ENCODE assay signal across 18 cellular contexts in genomic region chrX:152917969-152918579, GRCh38. TPM values are rescaled to one million over a fixed set of nuclear protein-coding genes. Genes with fewer than 3 reads are reported as not detected.
DNase-seq lines count a peak whose midpoint lies in the region; FAIRE-seq and TF ChIP-seq lines count a peak whose summit lies in the region.
"Had no signal": no experiment of that assay in that cellular context is flagged by ENCODE, and none has a peak within 500 bp of the region (broad histone marks: within the 10 kb centered on the region; RNA-seq: fewer than 3 reads in every experiment).

No MANE protein-coding gene starts in this region.

- POLR2A ChIA-PET in endothelial cell of umbilical vein (lab: Charles Lee): no interaction called here

- FAIRE-seq in endothelial cell of umbilical vein (lab: Jason Lieb, UNC): peak; percentile 24
- FAIRE-seq: A204.1, GM12891 had no signal

- no peak overlapping the region for H3K23ac ChIP-seq in neuronal stem cell (ENCODE audit: low read depth, low read length, poor library complexity)

- no TSS peak for BruUV-seq in endothelial cell of umbilical vein (replicated peaks; lab: Mats Ljungman, UMichigan)

- H3K27ac Mint-ChIP-seq in CD14-positive monocyte: peak overlapping the region; percentile 80 to 93 (median 89)

- H3K27ac ChIP-seq in Karpas-422 (ENCODE audit: low read length) (no peak overlapping the region), endothelial cell of umbilical vein (ENCODE audit: insufficient read depth, low read depth, low read length) (no peak overlapping the region), neuronal stem cell (replicated peaks; ENCODE audit: low read length) (no peak overlapping the region)
- H3K27ac ChIP-seq: GM23248 had no signal

- H3K18ac ChIP-seq in neuronal stem cell (ENCODE audit: low read length): no peak overlapping the region

- H3K9me3 ChIP-seq in Karpas-422 (ENCODE audit: low read length) (no peaks in the 10 kb centered on the region), endothelial cell of umbilical vein (replicated peaks; ENCODE audit: control insufficient read depth, insufficient read depth, low read length) (no peaks in the 10 kb centered on the region), neuronal stem cell (replicated peaks in 1 of 2; ENCODE audit: control insufficient read depth in 2 of 2, insufficient read depth in 1 of 2, low read depth in 1 of 2, low read length in 2 of 2) (no peaks in the 10 kb centered on the region)
- H3K9me3 ChIP-seq: Caco-2 had no signal

- H2BK5ac ChIP-seq in neuronal stem cell (ENCODE audit: low read length): no peak overlapping the region

- peaks cover 0 to 2% (median 0%) of the 10 kb centered on the region in 7 donors for H3K9me3 Mint-ChIP-seq in CD14-positive monocyte

- TF ChIP-seq CTCF in CD14-positive monocyte (IDR thresholded peaks at IDR 0.05): no peak
- TF ChIP-seq CTCF in endothelial cell of umbilical vein (IDR thresholded peaks at IDR 0.05; ENCODE audit: extremely low read depth in 1 of 2, insufficient read depth in 1 of 2, low read depth in 1 of 2, low read length in 2 of 2): no peak
- no peak for TF ChIP-seq CTCF in GM13976 (IDR thresholded peaks at IDR 0.05; ENCODE audit: borderline replicate concordance, control extremely low read depth, extremely low read depth, insufficient read depth, missing control alignments)

- H2AFZ ChIP-seq in Karpas-422 (ENCODE audit: low read length) (peak overlapping the region; percentile 14; the same call in 1 of the 2 replicates), endothelial cell of umbilical vein (ENCODE audit: low read depth, low read length) (no peak overlapping the region), neuronal stem cell (ENCODE audit: low read length) (peak overlapping the region; percentile 19)
- H2AFZ ChIP-seq: GM23248 had no signal

- H3K4me1 Mint-ChIP-seq in CD14-positive monocyte: peaks cover 49% of the 10 kb centered on the region

- no peaks in the 10 kb centered on the region for H3K79me1 ChIP-seq in neuronal stem cell (ENCODE audit: low read depth, low read length)

- H3K27me3 ChIP-seq in Karpas-422 (ENCODE audit: low read length) (no peaks in the 10 kb centered on the region), endothelial cell of umbilical vein (ENCODE audit: control insufficient read depth in 2 of 2, insufficient read depth in 2 of 2, low read length in 2 of 2) (no peaks in the 10 kb centered on the region), neuronal stem cell (ENCODE audit: control insufficient read depth in 3 of 3, insufficient read depth in 3 of 3, low read depth in 1 of 3, low read length in 3 of 3) (peaks cover 0 to 39% (median 0%) of the 10 kb centered on the region in 3 experiments)

- no peaks in the 10 kb centered on the region for H3K9me2 ChIP-seq in Karpas-422 (replicated peaks; ENCODE audit: insufficient read depth, low read length)

- intact Hi-C loops in CD14-positive monocyte (cut with micrococcal nuclease) (no loop called here), endothelial cell of umbilical vein (cut with micrococcal nuclease) (no loop called here)

- dilution Hi-C loops in endothelial cell of umbilical vein (cut with MboI; ENCODE audit: extremely low pct_ligation_motif_present, low sequenced_read_pairs): no loop called here

- no peak overlapping the region for H3K14ac ChIP-seq in neuronal stem cell (ENCODE audit: low read length)

- H3K9ac ChIP-seq in Karpas-422 (ENCODE audit: low read length) (no peak overlapping the region), endothelial cell of umbilical vein (replicated peaks; ENCODE audit: extremely low read depth, insufficient read depth, low read length) (no peak overlapping the region), neuronal stem cell (ENCODE audit: low read depth, low read length, poor library complexity) (no peak overlapping the region)
- H3K9ac ChIP-seq: GM23248 had no signal

- H4K8ac ChIP-seq in neuronal stem cell (ENCODE audit: low read depth, low read length): no peak overlapping the region

- H3K4ac ChIP-seq in neuronal stem cell (ENCODE audit: low read length): no peak overlapping the region

- H4K20me1 ChIP-seq in Karpas-422 (ENCODE audit: insufficient read depth, low read depth, low read length) (no peaks in the 10 kb centered on the region), endothelial cell of umbilical vein (replicated peaks; ENCODE audit: control insufficient read depth, extremely low read depth, insufficient read depth, low read length) (no peaks in the 10 kb centered on the region)

- no peak overlapping the region for H2AK5ac ChIP-seq in neuronal stem cell (ENCODE audit: low read depth, low read length)

- H3K4me3 Mint-ChIP-seq in CD14-positive monocyte: peak overlapping the region; percentile 65 to 85

- H2BK120ac ChIP-seq in neuronal stem cell (ENCODE audit: low read depth, low read length): no peak overlapping the region

- H3K36me3 Mint-ChIP-seq in CD14-positive monocyte: peaks cover 0 to 10% of the 10 kb centered on the region in 2 donors

- no peaks in the 10 kb centered on the region for H3K9me1 ChIP-seq in endothelial cell of umbilical vein (replicated peaks; ENCODE audit: control insufficient read depth, extremely low read depth, insufficient read depth, low read length)

- no peak overlapping the region for H2BK15ac ChIP-seq in neuronal stem cell (ENCODE audit: low read length)

- peaks cover 0 to 16% (median 2%) of the 10 kb centered on the region in 3 donors for H3K27me3 Mint-ChIP-seq in CD14-positive monocyte (ENCODE audit: low read depth in 3 of 3)

- DNase-seq in CD14-positive monocyte (ENCODE audit: low spot score): no peak
- no peak for DNase-seq in Karpas-422
- no peak for DNase-seq in endothelial cell of umbilical vein (ENCODE audit: low read depth, low spot score)
- no peak for DNase-seq in neuronal stem cell (ENCODE audit: low spot score)
- DNase-seq in SKM-1 treated with dmso at 0.1 percent for 144 hours (lab: John Stamatoyannopoulos, UW; ENCODE audit: unreplicated experiment): no peak
- DNase-seq in GM13976 (ENCODE audit: low spot score): no peak
- no peak for DNase-seq in activated CD4-positive, CD25-positive, alpha-beta regulatory T cell (lab: John Stamatoyannopoulos, UW)
- no peak for DNase-seq in activated naive CD4-positive, alpha-beta T cell treated with anti-CD3 and anti-CD28 coated beads, Interleukin-2, amount 50 U/mL, for 16 hours
- DNase-seq: Caco-2, GM23248, MM.1S, NCI-H1417 treated with DMSO at 0.1 percent for 48 hours, NCI-H2029 treated with DMSO at 0.1 percent for 48 hours, NCI-H524 treated with DMSO at 0.1 percent for 48 hours, PC-3 had no signal

- no peak overlapping the region for H4K91ac ChIP-seq in neuronal stem cell (ENCODE audit: low read depth, low read length, poor library complexity)

- in situ Hi-C loops in GM13976 (cut with MboI; ENCODE audit: low sequenced_read_pairs, unreplicated experiment): no loop called here

- CTCF ChIA-PET in endothelial cell of umbilical vein (lab: Charles Lee): interaction anchor here (1.1 kb wide), 1 partner anchor 15 kb away, joined by 3 read pairs; no protein-coding TSS in a partner anchor

- H3K4me1 ChIP-seq in Karpas-422 (ENCODE audit: low read length) (no peaks in the 10 kb centered on the region), endothelial cell of umbilical vein (ENCODE audit: control insufficient read depth, extremely low read depth, insufficient read depth, low read length) (no peaks in the 10 kb centered on the region), neuronal stem cell (ENCODE audit: control insufficient read depth in 2 of 2, insufficient read depth in 1 of 2, low read depth in 1 of 2, low read length in 2 of 2) (peaks cover 2 to 5% of the 10 kb centered on the region in 2 donors)
- H3K4me1 ChIP-seq: Caco-2 had no signal

- H3K4me3 ChIP-seq in Karpas-422 (ENCODE audit: low read length) (no peak overlapping the region), endothelial cell of umbilical vein (replicated peaks in 1 of 3; ENCODE audit: insufficient read depth in 1 of 3, low read depth in 1 of 3, low read length in 3 of 3) (no peak overlapping the region), neuronal stem cell (ENCODE audit: low read length in 2 of 2) (no peak overlapping the region)
- H3K4me3 ChIP-seq: GM23248 had no signal

- no CpG with 5 or more reads among the region's 15 CpGs for WGBS in neuronal stem cell (ENCODE audit: extremely low coverage in 2 of 2, insufficient read length in 2 of 2, insufficient replicate concordance in 1 of 2), 2 donors

- no peaks in the 10 kb centered on the region for H3K79me2 ChIP-seq in Karpas-422 (ENCODE audit: low read length)
- H3K79me2 ChIP-seq in endothelial cell of umbilical vein (ENCODE audit: control insufficient read depth, insufficient read depth, low read length): no peaks in the 10 kb centered on the region

- no peaks in the 10 kb centered on the region for H3K36me3 ChIP-seq in Karpas-422 (ENCODE audit: insufficient read depth, low read length)
- no peaks in the 10 kb centered on the region for H3K36me3 ChIP-seq in endothelial cell of umbilical vein (ENCODE audit: control insufficient read depth in 2 of 2, extremely low read depth in 1 of 2, insufficient read depth in 2 of 2, low read length in 2 of 2)
- H3K36me3 ChIP-seq in neuronal stem cell (replicated peaks in 1 of 2; ENCODE audit: control insufficient read depth in 2 of 2, insufficient read depth in 2 of 2, low read length in 2 of 2): no peaks in the 10 kb centered on the region

- no peak overlapping the region for H2BK12ac ChIP-seq in neuronal stem cell (ENCODE audit: low read length)

- H3K4me2 ChIP-seq in Karpas-422 (ENCODE audit: low read depth, low read length, poor library complexity, severe bottlenecking) (no peak overlapping the region), endothelial cell of umbilical vein (ENCODE audit: insufficient read depth, low read length) (no peak overlapping the region), neuronal stem cell (ENCODE audit: insufficient read depth, low read length, poor library complexity, severe bottlenecking) (no peak overlapping the region)

- TF ChIP-seq POLR2A in endothelial cell of umbilical vein (IDR thresholded peaks at IDR 0.05; ENCODE audit: low read depth, low read length): no peak

TF ChIP-seq in endothelial cell of umbilical vein, 7 proteins besides CTCF, POLR2A, EP300 and RAD21 (continues in another document):
- TF ChIP-seq JUN (IDR thresholded peaks at IDR 0.05; ENCODE audit: borderline replicate concordance, insufficient read depth, insufficient read length, low read depth): no peak

RNA-seq across cellular contexts. Expression of gene ZNF185, which starts 20.2 kb away (rescaled TPM):
- polyA plus RNA-seq in CD14-positive monocyte: 10 to 100 TPM; 39.1 to 82.9 TPM
- 0.43 and 0.67 TPM in 2 replicates for total RNA-seq in Karpas-422 (2014; rRNA removed; shearing (Covaris generic); ENCODE audit: low replicate concordance)
- 19.7 and 31.6 TPM in 2 replicates for total RNA-seq in endothelial cell of umbilical vein
- 15.5 and 18.7 TPM in 2 replicates for polyA plus RNA-seq in endothelial cell of umbilical vein
- polyA plus RNA-seq in endothelial cell of umbilical vein (2011; cell fraction: cytosol; rRNA removed): 17.6 and 19.5 TPM in 2 replicates
- polyA plus RNA-seq in endothelial cell of umbilical vein (2011; cell fraction: nucleus; rRNA removed): 74.9 and 87.3 TPM in 2 replicates
- polyA plus RNA-seq in endothelial cell of umbilical vein (2012): 27.3 and 47.6 TPM in 2 replicates
- 18.9 and 19.5 TPM in 2 replicates for polyA minus RNA-seq in endothelial cell of umbilical vein
- polyA minus RNA-seq in endothelial cell of umbilical vein (2011; cell fraction: cytosol; rRNA and poly(A)+ RNA removed): 2.4 TPM
- 29.7 and 41.7 TPM in 2 replicates for polyA minus RNA-seq in endothelial cell of umbilical vein (2011; cell fraction: nucleus; rRNA and poly(A)+ RNA removed)
- 13.2 TPM for polyA plus RNA-seq in neuronal stem cell (2013, experiment 1 of 2)
- 13.2 TPM for polyA plus RNA-seq in neuronal stem cell (2013, experiment 2 of 2)
- total RNA-seq: G401 had no signal

Comparison
In these comparisons a context has a peak if more than half of its experiments do, and no peak if none do; other contexts are left out.
1. RNA of gene ZNF185, which starts 20.2 kb away (total RNA-seq): 19.7 to 31.6 TPM in endothelial cell of umbilical vein; 0.43 to 0.67 TPM in Karpas-422; every median in the first group is over 10 times any median in the second.